8 cellular contexts compared by ENCODE assay signal in genomic region chr13:28324181-28324789, GRCh38.
DNase-seq lines count a peak whose midpoint lies in the region; ATAC-seq and TF ChIP-seq lines count a peak whose summit lies in the region.

No MANE protein-coding gene starts in this region.

- H3K23ac ChIP-seq in IMR-90 (ENCODE audit: low read depth, low read length): peak overlapping the region; percentile 30; the same call in 1 of the 2 replicates

- no peak for TF ChIP-seq POLR2A in IMR-90 (IDR thresholded peaks at IDR 0.05; ENCODE audit: low read depth, low read length)

- H3K56ac ChIP-seq in IMR-90 (ENCODE audit: extremely low read depth, insufficient read depth, low read length): no peak overlapping the region

- peak; percentile 84 for TF ChIP-seq CTCF in IMR-90 (conservative IDR thresholded peaks at IDR 0.05; ENCODE audit: low read depth, low read length)
- TF ChIP-seq CTCF in cardiac muscle cell (IDR thresholded peaks at IDR 0.05; ENCODE audit: low read depth, low read length): peak; percentile 85

- H3K4ac ChIP-seq in IMR-90 (ENCODE audit: low read depth, low read length): peak overlapping the region; percentile 74

- H3K27ac Mint-ChIP-seq in activated naive CD4-positive, alpha-beta T cell treated with anti-CD3 and anti-CD28 coated beads, Interleukin-2, amount 50 U/mL, for 72 hours: no peak overlapping the region

- WGBS in IMR-90 (ENCODE audit: extremely low coverage in 2 of 2, insufficient read length in 1 of 2), 2 experiments: no CpG with 5 or more reads among the region's 4 CpGs

- peak overlapping the region; percentile 39; the same call in 1 of the 3 replicates for H2BK15ac ChIP-seq in IMR-90 (ENCODE audit: low read depth, low read length)

- peak overlapping the region in 1 of 2 experiments; percentile 74; a peak in 1 of 4 replicates for H4K8ac ChIP-seq in IMR-90 (ENCODE audit: low read depth in 2 of 2, low read length in 2 of 2)

- ATAC-seq in IMR-90 (ENCODE audit: low read depth): peak; percentile 75
- ATAC-seq in activated naive CD4-positive, alpha-beta T cell treated with anti-CD3 and anti-CD28 coated beads, Interleukin-2, amount 50 U/mL, for 72 hours: peak; percentile 80 to 82
- ATAC-seq in HG03460 (IDR thresholded peaks at IDR 0.05; ENCODE audit: unreplicated experiment): no peak

- no peak overlapping the region for H2AK9ac ChIP-seq in IMR-90 (replicated peaks; ENCODE audit: low read depth, low read length, poor library complexity)

- CTCF ChIA-PET in IMR-90 (lab: Yijun Ruan, JAX): interaction anchor here (0.6 to 1.5 kb wide), 6 partner anchors 10 to 332 kb away, joined by 3 to 5 read pairs (median 4); no protein-coding TSS in a partner anchor

- H2BK120ac ChIP-seq in IMR-90 (ENCODE audit: low read depth, low read length): peak overlapping the region; percentile 69

- no peak overlapping the region for H3K4me2 ChIP-seq in IMR-90 (ENCODE audit: low read depth, low read length)

- peak overlapping the region; percentile 63 for H4K91ac ChIP-seq in IMR-90 (ENCODE audit: insufficient read depth, low read depth, low read length)

- H2AFZ ChIP-seq in IMR-90 (replicated peaks; ENCODE audit: low read length, poor library complexity): peak overlapping the region; percentile 50

- no peaks in the 10 kb centered on the region for H3K36me3 Mint-ChIP-seq in activated naive CD4-positive, alpha-beta T cell treated with anti-CD3 and anti-CD28 coated beads, Interleukin-2, amount 50 U/mL, for 72 hours

- H3K9ac ChIP-seq in IMR-90 (ENCODE audit: low read depth, low read length) (no peak overlapping the region), SK-N-MC (ENCODE audit: insufficient read length) (no peak overlapping the region)

- H3K27ac ChIP-seq in IMR-90 (ENCODE audit: insufficient read depth, low read length) (no peak overlapping the region), SK-N-MC (no peak overlapping the region), cardiac muscle cell (no peak overlapping the region)

- no peak overlapping the region for H2BK5ac ChIP-seq in IMR-90 (ENCODE audit: low read depth, low read length, poor library complexity, severe bottlenecking)

- no peaks in the 10 kb centered on the region for H3K79me1 ChIP-seq in IMR-90 (ENCODE audit: low read depth in 1 of 2, low read length in 2 of 2)

- peak overlapping the region; percentile 93 for H2AK5ac ChIP-seq in IMR-90 (ENCODE audit: low read depth, low read length)

- H3K4me3 ChIP-seq in IMR-90 (ENCODE audit: insufficient read depth, low read depth, low read length): no peak overlapping the region
- no peak overlapping the region for H3K4me3 ChIP-seq in SK-N-MC
- no peak overlapping the region for H3K4me3 ChIP-seq in cardiac muscle cell

- intact Hi-C loops in IMR-90 (cut with micrococcal nuclease): loop anchor here (1.0 to 5.0 kb wide), 6 partner anchors 153 to 472 kb away; partner anchors contain the start of genes FLT1 and PAN3

- H4K20me1 ChIP-seq in IMR-90 (ENCODE audit: insufficient read depth, low read length): peaks cover 5% of the 10 kb centered on the region; the same call in 1 of the 2 replicates

- no peaks in the 10 kb centered on the region for H3K9me3 Mint-ChIP-seq in activated naive CD4-positive, alpha-beta T cell treated with anti-CD3 and anti-CD28 coated beads, Interleukin-2, amount 50 U/mL, for 72 hours

- H3K14ac ChIP-seq in IMR-90 (replicated peaks; ENCODE audit: low read depth, low read length): 0 out of 2 replicates have a peak overlapping the region, but pooled peaks have one; percentile 67

- peaks cover 9% of the 10 kb centered on the region for H3K4me1 ChIP-seq in IMR-90 (ENCODE audit: control insufficient read depth, insufficient read depth, low read length)
- H3K4me1 ChIP-seq in cardiac muscle cell (ENCODE audit: low read depth): peaks cover 6% of the 10 kb centered on the region

- no TSS peak for BruUV-seq in IMR-90 (replicated peaks; lab: Mats Ljungman, UMichigan)

- in situ Hi-C loops in IMR-90 (cut with MboI; ENCODE audit: low sequenced_read_pairs): loop anchor here (5.0 to 10.0 kb wide), 2 partner anchors 318 to 471 kb away; no protein-coding TSS in a partner anchor

- peak overlapping the region; percentile 90; the same call in 1 of the 2 replicates for H2BK20ac ChIP-seq in IMR-90 (ENCODE audit: low read depth, low read length)

- H3K9me3 ChIP-seq in IMR-90 (ENCODE audit: control insufficient read depth, insufficient read depth, low read length) (no peaks in the 10 kb centered on the region), SK-N-MC (ENCODE audit: low read depth, low read length) (no peaks in the 10 kb centered on the region), cardiac muscle cell (ENCODE audit: low read depth) (no peaks in the 10 kb centered on the region)

- H3K18ac ChIP-seq in IMR-90 (ENCODE audit: low read depth, low read length): no peak overlapping the region

- peaks cover 5% of the 10 kb centered on the region for H3K9me1 ChIP-seq in IMR-90 (ENCODE audit: insufficient read depth, low read length)

- no peaks in the 10 kb centered on the region for H3K27me3 ChIP-seq in IMR-90 (ENCODE audit: control insufficient read depth, insufficient read depth, low read length)
- no peaks in the 10 kb centered on the region for H3K27me3 ChIP-seq in cardiac muscle cell

- no peak overlapping the region for H4K5ac ChIP-seq in IMR-90 (ENCODE audit: low read depth, low read length)

- H3K36me3 ChIP-seq in IMR-90 (ENCODE audit: control insufficient read depth, insufficient read depth, low read length) (no peaks in the 10 kb centered on the region), SK-N-MC (ENCODE audit: insufficient read depth, low read length) (no peaks in the 10 kb centered on the region), cardiac muscle cell (no peaks in the 10 kb centered on the region)

- peak; percentile 89 for TF ChIP-seq RAD21 in IMR-90 (IDR thresholded peaks at IDR 0.05; ENCODE audit: low read length)

- DNase-seq in SIG-M5 treated with dmso at 0.1 percent for 504 hours (lab: John Stamatoyannopoulos, UW; ENCODE audit: unreplicated experiment) (peak; percentile 75), SIG-M5 (lab: John Stamatoyannopoulos, UW) (no peak), IMR-90 (peak; percentile 73), SK-N-MC (ENCODE audit: low read depth, low spot score) (peak; percentile 51), cardiac muscle cell (ENCODE audit: low read depth in 1 of 2, low spot score in 1 of 2) (peak; percentile 76 to 82), retina (peak; percentile 70)
- peak; percentile 55 to 60 for DNase-seq in activated naive CD4-positive, alpha-beta T cell treated with anti-CD3 and anti-CD28 coated beads, Interleukin-2, amount 50 U/mL, for 72 hours (ENCODE audit: low spot score in 2 of 2)

- POLR2A ChIA-PET in IMR-90 (lab: Charles Lee; ENCODE audit: unreplicated experiment): interaction anchor here (0.6 kb wide), 1 partner anchor 187 kb away, joined by 5 read pairs; no protein-coding TSS in a partner anchor

- dilution Hi-C loops in IMR-90 (cut with HindIII; ENCODE audit: low sequenced_read_pairs, unreplicated experiment): no loop called here

TF ChIP-seq in IMR-90, 13 proteins besides CTCF, POLR2A, EP300 and RAD21:
- TF ChIP-seq BHLHE40 (IDR thresholded peaks at IDR 0.05; ENCODE audit: low read depth, low read length) (no peak), USF2 (IDR thresholded peaks at IDR 0.05; ENCODE audit: low read depth, low read length) (no peak), FOS (IDR thresholded peaks at IDR 0.05; ENCODE audit: low read depth, low read length) (no peak), MAFK (IDR thresholded peaks at IDR 0.05; ENCODE audit: low read depth, low read length) (no peak), CHD1 (IDR thresholded peaks at IDR 0.05; ENCODE audit: low read depth, low read length) (no peak), MXI1 (IDR thresholded peaks at IDR 0.05; ENCODE audit: borderline replicate concordance, low read depth, low read length) (no peak), RFX5 (IDR thresholded peaks at IDR 0.05; ENCODE audit: low read depth, low read length) (no peak), SMC3 (IDR thresholded peaks at IDR 0.05; ENCODE audit: low read depth, low read length) (peak; percentile 86)
